Comparison of ENCODE assay signal across 8 cellular contexts in genomic region chr21:41419921-41420862, GRCh38. TPM values are rescaled to one million over a fixed set of nuclear protein-coding genes. Genes with fewer than 3 reads are reported as not detected.
A peak's percentile ranks its signal among the peaks of the same experiment; 100 is the strongest.
DNase-seq lines count a peak whose midpoint lies in the region; ATAC-seq and TF ChIP-seq lines count a peak whose summit lies in the region.

No MANE protein-coding gene starts in this region.

- POLR2A ChIA-PET in activated CD4-positive, alpha-beta T cell treated with anti-CD3 and anti-CD28 coated beads, Interleukin-2, amount 10 ng/mL, durations not matched to agents 7 days and 5 days (lab: Charles Lee): no interaction called here

- H3K27me3 Mint-ChIP-seq in activated CD4-positive, alpha-beta T cell treated with anti-CD3 and anti-CD28 coated beads, Interleukin-2, amount 10 ng/mL, durations not matched to agents 7 days and 5 days: peaks cover 11% of the 10 kb centered on the region

- H3K36me3 ChIP-seq in left lung: no peaks in the 10 kb centered on the region

- peak overlapping the region; percentile 100 for H3K27ac Mint-ChIP-seq in activated CD4-positive, alpha-beta T cell treated with anti-CD3 and anti-CD28 coated beads, Interleukin-2, amount 10 ng/mL, durations not matched to agents 7 days and 5 days

- peak overlapping the region; percentile 91 to 93 for H3K27ac ChIP-seq in left lung

- H3K4me1 Mint-ChIP-seq in activated CD4-positive, alpha-beta T cell treated with anti-CD3 and anti-CD28 coated beads, Interleukin-2, amount 10 ng/mL, durations not matched to agents 7 days and 5 days: peaks cover 62% of the 10 kb centered on the region

- no peaks in the 10 kb centered on the region for H3K9me3 ChIP-seq in left lung

- peak; percentile 70 for ATAC-seq in HG02884 (IDR thresholded peaks at IDR 0.05; ENCODE audit: unreplicated experiment)
- ATAC-seq in left lung: peak; percentile 92

- peaks cover 7 to 40% of the 10 kb centered on the region in 2 donors for H3K4me1 ChIP-seq in left lung

- peaks cover 20% of the 10 kb centered on the region for H3K9me3 Mint-ChIP-seq in activated CD4-positive, alpha-beta T cell treated with anti-CD3 and anti-CD28 coated beads, Interleukin-2, amount 10 ng/mL, durations not matched to agents 7 days and 5 days

- CTCF ChIA-PET in activated CD4-positive, alpha-beta T cell treated with anti-CD3 and anti-CD28 coated beads, Interleukin-2, amount 10 ng/mL, durations not matched to agents 7 days and 5 days (lab: Charles Lee): interaction anchor here (0.7 kb wide), 1 partner anchor 826 kb away, joined by 3 read pairs; no protein-coding TSS in a partner anchor

- intact Hi-C loops in left lung (cut with DNase I): no loop called here

- H3K4me3 Mint-ChIP-seq in activated CD4-positive, alpha-beta T cell treated with anti-CD3 and anti-CD28 coated beads, Interleukin-2, amount 10 ng/mL, durations not matched to agents 7 days and 5 days: peak overlapping the region; percentile 86

- DNase-seq in NCI-H2196 treated with DMSO at 0.1 percent for 48 hours (lab: John Stamatoyannopoulos, UW; ENCODE audit: unreplicated experiment) (peak; percentile 89), dermis microvascular lymphatic vessel endothelial cell (ENCODE audit: low read depth in 2 of 2) (peak; percentile 58 to 78), left lung (peak; percentile 86), NCI-H446 (lab: John Stamatoyannopoulos, UW) (no peak)
- peak; percentile 70 for DNase-seq in activated CD4-positive, alpha-beta T cell treated with anti-CD3 and anti-CD28 coated beads, Interleukin-2, amount 10 ng/mL, durations not matched to agents 7 days and 5 days
- peak; percentile 75 for DNase-seq in stimulated activated CD4-positive, alpha-beta T cell treated with anti-CD3 and anti-CD28 coated beads, Interleukin-2, amount 100 ng/mL, for 4 hours (ENCODE audit: low read depth)

- TF ChIP-seq CTCF in GM12875 (IDR thresholded peaks at IDR 0.05; ENCODE audit: borderline replicate concordance, insufficient read depth, low read depth, low read length) (no peak), left lung (IDR thresholded peaks at IDR 0.05) (no peak)

- no peaks in the 10 kb centered on the region for H3K27me3 ChIP-seq in left lung

- H3K36me3 Mint-ChIP-seq in activated CD4-positive, alpha-beta T cell treated with anti-CD3 and anti-CD28 coated beads, Interleukin-2, amount 10 ng/mL, durations not matched to agents 7 days and 5 days (ENCODE audit: low read depth): peaks cover 32% of the 10 kb centered on the region

- peak overlapping the region; percentile 62 for H3K4me3 ChIP-seq in GM12875 (ENCODE audit: low read depth, low read length)
- peak overlapping the region; percentile 53 to 55 for H3K4me3 ChIP-seq in left lung

RNA-seq across cellular contexts. Expression of gene MX1, which starts 5.8 kb away (rescaled TPM):
- 100 to 1,000 TPM; 722 to 723 TPM for total RNA-seq in activated CD4-positive, alpha-beta T cell treated with anti-CD3 and anti-CD28 coated beads, Interleukin-2, amount 10 ng/mL, durations not matched to agents 7 days and 5 days
- 3.5 and 6.7 TPM in 2 replicates for total RNA-seq in dermis microvascular lymphatic vessel endothelial cell
- total RNA-seq in left lung: 10 to 100 TPM; 59.8 to 66.3 TPM

RNA-seq across cellular contexts. Expression of gene MX2, which starts 58.4 kb away (rescaled TPM):
- total RNA-seq in activated CD4-positive, alpha-beta T cell treated with anti-CD3 and anti-CD28 coated beads, Interleukin-2, amount 10 ng/mL, durations not matched to agents 7 days and 5 days: 100 to 1,000 TPM; 108 to 117 TPM
- total RNA-seq in dermis microvascular lymphatic vessel endothelial cell: 0.39 and 0.51 TPM in 2 replicates
- 10 to 100 TPM; 11.9 to 31.9 TPM for total RNA-seq in left lung

Comparison
In these comparisons a context has a peak if more than half of its experiments do, and no peak if none do; other contexts are left out.
1. DNase-seq: peak in NCI-H2196 treated with DMSO at 0.1 percent for 48 hours (single experiment), activated CD4-positive, alpha-beta T cell treated with anti-CD3 and anti-CD28 coated beads, Interleukin-2, amount 10 ng/mL, durations not matched to agents 7 days and 5 days (single experiment), dermis microvascular lymphatic vessel endothelial cell (2 of 2), left lung (2 of 2) and stimulated activated CD4-positive, alpha-beta T cell treated with anti-CD3 and anti-CD28 coated beads, Interleukin-2, amount 100 ng/mL, for 4 hours (single experiment); none in NCI-H446 (0 of 2).